In the genomic region with DNA sequence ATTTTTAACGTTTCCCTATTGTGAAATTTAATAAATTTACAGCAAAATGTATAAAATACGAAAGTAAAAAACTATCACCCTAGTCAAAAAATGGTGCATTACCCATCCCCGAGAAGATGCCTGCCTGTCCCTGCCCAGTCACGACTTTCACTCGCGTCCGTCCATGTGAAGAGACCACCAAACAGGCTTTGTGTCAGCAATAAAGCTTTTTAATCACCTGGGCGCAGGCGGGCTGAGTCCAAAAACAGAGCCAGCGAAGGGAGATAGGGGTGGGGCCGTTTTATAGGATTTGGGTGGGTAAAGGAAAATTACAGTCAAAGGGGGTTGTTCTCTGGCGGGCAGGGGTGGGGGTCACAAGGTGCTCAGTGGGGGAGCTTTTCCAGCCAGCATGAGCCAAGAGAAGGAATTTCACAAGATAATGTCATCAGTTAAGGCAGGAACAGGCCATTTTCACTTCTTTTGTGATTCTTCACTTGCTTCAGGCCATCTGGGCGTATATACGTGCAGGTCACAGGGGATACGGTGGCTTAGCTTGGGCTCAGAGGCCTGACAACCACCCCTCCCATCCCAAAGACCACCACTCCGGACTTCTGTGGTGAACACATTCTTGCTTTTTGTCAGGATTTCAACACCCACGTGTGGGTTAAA, we compare ENCODE assay signal across 11 cellular contexts. TPM values are rescaled to one million over a fixed set of nuclear protein-coding genes. Genes with fewer than 3 reads are reported as not detected.
"Had no signal": no experiment of that assay in that cellular context is flagged by ENCODE, and none has a peak within 500 bp of the region (broad histone marks: within the 10 kb centered on the region; RNA-seq: fewer than 3 reads in every experiment).

No MANE protein-coding gene starts in this region.

RNA-seq across cellular contexts. Expression of gene IFITM5, which starts 34.4 kb away (rescaled TPM):
- total RNA-seq: activated CD8-positive, alpha-beta memory T cell treated with anti-CD3 and anti-CD28 coated beads, Interleukin-2, amount 10 ng/mL, durations not matched to agents 7 days and 5 days; activated naive CD8-positive, alpha-beta T cell treated with anti-CD3 and anti-CD28 coated beads for 36 hours; activated T-cell treated with anti-CD3 and anti-CD28 coated beads, Interleukin-2, amount 50 U/mL, for 4 hours; bronchial epithelial cell; frontal cortex; heart left ventricle; left cardiac atrium; lung microvascular endothelial cell; prostate gland; SK-MEL-5; thoracic aorta had no signal
